In genomic region chr7:37441405-37441797, GRCh38 we compare ENCODE assay signal across 3 cellular contexts.
TF ChIP-seq lines count a peak whose summit lies in the region.

No MANE protein-coding gene starts in this region.

TF ChIP-seq in endothelial cell of umbilical vein, 7 proteins besides CTCF, POLR2A, EP300 and RAD21:
- TF ChIP-seq EZH2 (IDR thresholded peaks at IDR 0.05; ENCODE audit: borderline replicate concordance, low read depth, low read length, severe bottlenecking) (no peak), GATA2 (IDR thresholded peaks at IDR 0.05; ENCODE audit: insufficient read depth, insufficient read length, low read depth, low read length) (no peak), MYC (IDR thresholded peaks at IDR 0.05; ENCODE audit: low read depth, low read length) (no peak), POLR2AphosphoS5 (IDR thresholded peaks at IDR 0.05; ENCODE audit: insufficient read depth, low read depth, low read length) (no peak), FOS (IDR thresholded peaks at IDR 0.05; ENCODE audit: borderline replicate concordance, insufficient read depth, low read length) (no peak), MAX (IDR thresholded peaks at IDR 0.05; ENCODE audit: insufficient read depth, insufficient read length) (no peak), JUN (IDR thresholded peaks at IDR 0.05; ENCODE audit: borderline replicate concordance, insufficient read depth, insufficient read length, low read depth) (no peak)
TF ChIP-seq in endothelial cell of umbilical vein: peak in this region for 0.

TF ChIP-seq in WTC11, 78 proteins besides CTCF, POLR2A, EP300 and RAD21:
- TF ChIP-seq ERG (CRISPR knock-in tag; IDR thresholded peaks at IDR 0.05) (no peak), RORB (CRISPR knock-in tag; IDR thresholded peaks at IDR 0.05) (no peak), CREB1 (CRISPR knock-in tag; IDR thresholded peaks at IDR 0.05) (no peak), GABPB1 (CRISPR knock-in tag; IDR thresholded peaks at IDR 0.05) (no peak), ELF4 (CRISPR knock-in tag; IDR thresholded peaks at IDR 0.05; ENCODE audit: low read depth) (no peak), CREM (CRISPR knock-in tag; IDR thresholded peaks at IDR 0.05) (no peak), SMAD4 (CRISPR knock-in tag; IDR thresholded peaks at IDR 0.05) (no peak), JAZF1 (CRISPR knock-in tag; IDR thresholded peaks at IDR 0.05) (no peak), NFE2L1 (CRISPR knock-in tag; IDR thresholded peaks at IDR 0.05) (no peak), USF1 (CRISPR knock-in tag; IDR thresholded peaks at IDR 0.05) (no peak), SOX15 (CRISPR knock-in tag; IDR thresholded peaks at IDR 0.05) (no peak), ATF1 (CRISPR knock-in tag; IDR thresholded peaks at IDR 0.05) (no peak), ATF2 (CRISPR knock-in tag; IDR thresholded peaks at IDR 0.05; ENCODE audit: borderline replicate concordance, low read depth) (no peak), ARID4B (CRISPR knock-in tag; IDR thresholded peaks at IDR 0.05; ENCODE audit: borderline replicate concordance) (no peak), USF2 (CRISPR knock-in tag; IDR thresholded peaks at IDR 0.05) (no peak), NFYB (CRISPR knock-in tag; conservative IDR thresholded peaks at IDR 0.05; ENCODE audit: low read depth) (no peak)
TF ChIP-seq in WTC11: peak in this region for 0.

TF ChIP-seq in SK-N-SH, 30 proteins besides CTCF, POLR2A, EP300 and RAD21:
- no peak for TF ChIP-seq FOXM1 (IDR thresholded peaks at IDR 0.05; ENCODE audit: low read depth)
- no peak for TF ChIP-seq SIN3A (IDR thresholded peaks at IDR 0.05; ENCODE audit: borderline replicate concordance, low read depth, low read length)
- no peak for TF ChIP-seq USF2 (IDR thresholded peaks at IDR 0.05; ENCODE audit: borderline replicate concordance, low read depth, low read length)
- no peak for TF ChIP-seq RFX5 (IDR thresholded peaks at IDR 0.05; ENCODE audit: low read length)
- no peak for TF ChIP-seq JUND (IDR thresholded peaks at IDR 0.05)
- TF ChIP-seq GATA2 (CRISPR knock-in tag; IDR thresholded peaks at IDR 0.05), result no peak
- no peak for TF ChIP-seq MXI1 (IDR thresholded peaks at IDR 0.05; ENCODE audit: low read depth, low read length)
- TF ChIP-seq TEAD4 (IDR thresholded peaks at IDR 0.05; ENCODE audit: borderline replicate concordance, insufficient read depth), result no peak
- TF ChIP-seq FOSL2 (IDR thresholded peaks at IDR 0.05; ENCODE audit: borderline replicate concordance, low read depth), result no peak
TF ChIP-seq in SK-N-SH: peak in this region for 0.
